In the genomic region with DNA sequence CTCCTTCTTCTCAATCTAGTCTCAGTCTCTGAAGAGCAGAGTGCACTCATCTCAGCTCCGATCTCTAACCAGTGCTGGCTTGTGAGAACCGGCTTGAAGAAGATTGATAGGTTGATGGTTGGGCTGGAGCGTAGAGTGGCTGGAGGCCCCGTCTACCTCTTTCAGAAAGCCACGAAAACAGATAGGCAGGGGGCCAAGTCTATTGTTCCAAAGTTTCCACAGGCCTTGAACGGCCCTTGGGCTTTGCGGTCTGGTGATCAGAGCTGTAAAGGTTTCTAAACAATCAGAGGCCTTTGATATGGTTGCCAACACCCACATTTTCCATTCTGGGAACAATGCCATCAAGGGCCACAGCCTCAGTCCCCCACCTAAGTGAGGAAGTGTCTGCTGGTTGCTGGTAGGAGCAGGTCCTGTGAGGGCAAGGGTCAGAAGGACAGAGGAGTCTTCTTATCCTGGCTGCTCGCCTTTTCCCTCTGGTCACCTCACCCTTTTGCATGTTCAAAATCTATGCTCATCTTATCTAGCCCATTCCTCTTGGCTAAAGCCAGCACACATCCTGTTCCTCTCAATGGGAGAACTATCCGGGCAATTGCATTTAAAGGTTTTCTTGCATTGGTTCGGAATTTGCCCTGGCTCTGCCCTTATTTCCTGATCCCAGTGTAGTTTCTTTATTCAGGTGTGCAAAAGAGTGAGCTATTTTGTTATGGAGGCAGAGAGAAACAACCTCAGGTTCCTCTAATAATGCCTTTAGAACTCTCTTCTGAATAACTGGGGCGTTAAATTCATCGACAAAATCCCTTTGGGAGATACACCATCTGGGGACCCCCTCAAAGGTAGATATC, we compare ENCODE assay signal across 1 cellular context.
A peak's percentile ranks its signal among the peaks of the same experiment; 100 is the strongest.
TF ChIP-seq lines count a peak whose summit lies in the region.

No MANE protein-coding gene starts in this region.

TF ChIP-seq in K562, 482 proteins besides CTCF, POLR2A, EP300 and RAD21 (continued from another document and continues in another):
- TF ChIP-seq, protein P1, sequence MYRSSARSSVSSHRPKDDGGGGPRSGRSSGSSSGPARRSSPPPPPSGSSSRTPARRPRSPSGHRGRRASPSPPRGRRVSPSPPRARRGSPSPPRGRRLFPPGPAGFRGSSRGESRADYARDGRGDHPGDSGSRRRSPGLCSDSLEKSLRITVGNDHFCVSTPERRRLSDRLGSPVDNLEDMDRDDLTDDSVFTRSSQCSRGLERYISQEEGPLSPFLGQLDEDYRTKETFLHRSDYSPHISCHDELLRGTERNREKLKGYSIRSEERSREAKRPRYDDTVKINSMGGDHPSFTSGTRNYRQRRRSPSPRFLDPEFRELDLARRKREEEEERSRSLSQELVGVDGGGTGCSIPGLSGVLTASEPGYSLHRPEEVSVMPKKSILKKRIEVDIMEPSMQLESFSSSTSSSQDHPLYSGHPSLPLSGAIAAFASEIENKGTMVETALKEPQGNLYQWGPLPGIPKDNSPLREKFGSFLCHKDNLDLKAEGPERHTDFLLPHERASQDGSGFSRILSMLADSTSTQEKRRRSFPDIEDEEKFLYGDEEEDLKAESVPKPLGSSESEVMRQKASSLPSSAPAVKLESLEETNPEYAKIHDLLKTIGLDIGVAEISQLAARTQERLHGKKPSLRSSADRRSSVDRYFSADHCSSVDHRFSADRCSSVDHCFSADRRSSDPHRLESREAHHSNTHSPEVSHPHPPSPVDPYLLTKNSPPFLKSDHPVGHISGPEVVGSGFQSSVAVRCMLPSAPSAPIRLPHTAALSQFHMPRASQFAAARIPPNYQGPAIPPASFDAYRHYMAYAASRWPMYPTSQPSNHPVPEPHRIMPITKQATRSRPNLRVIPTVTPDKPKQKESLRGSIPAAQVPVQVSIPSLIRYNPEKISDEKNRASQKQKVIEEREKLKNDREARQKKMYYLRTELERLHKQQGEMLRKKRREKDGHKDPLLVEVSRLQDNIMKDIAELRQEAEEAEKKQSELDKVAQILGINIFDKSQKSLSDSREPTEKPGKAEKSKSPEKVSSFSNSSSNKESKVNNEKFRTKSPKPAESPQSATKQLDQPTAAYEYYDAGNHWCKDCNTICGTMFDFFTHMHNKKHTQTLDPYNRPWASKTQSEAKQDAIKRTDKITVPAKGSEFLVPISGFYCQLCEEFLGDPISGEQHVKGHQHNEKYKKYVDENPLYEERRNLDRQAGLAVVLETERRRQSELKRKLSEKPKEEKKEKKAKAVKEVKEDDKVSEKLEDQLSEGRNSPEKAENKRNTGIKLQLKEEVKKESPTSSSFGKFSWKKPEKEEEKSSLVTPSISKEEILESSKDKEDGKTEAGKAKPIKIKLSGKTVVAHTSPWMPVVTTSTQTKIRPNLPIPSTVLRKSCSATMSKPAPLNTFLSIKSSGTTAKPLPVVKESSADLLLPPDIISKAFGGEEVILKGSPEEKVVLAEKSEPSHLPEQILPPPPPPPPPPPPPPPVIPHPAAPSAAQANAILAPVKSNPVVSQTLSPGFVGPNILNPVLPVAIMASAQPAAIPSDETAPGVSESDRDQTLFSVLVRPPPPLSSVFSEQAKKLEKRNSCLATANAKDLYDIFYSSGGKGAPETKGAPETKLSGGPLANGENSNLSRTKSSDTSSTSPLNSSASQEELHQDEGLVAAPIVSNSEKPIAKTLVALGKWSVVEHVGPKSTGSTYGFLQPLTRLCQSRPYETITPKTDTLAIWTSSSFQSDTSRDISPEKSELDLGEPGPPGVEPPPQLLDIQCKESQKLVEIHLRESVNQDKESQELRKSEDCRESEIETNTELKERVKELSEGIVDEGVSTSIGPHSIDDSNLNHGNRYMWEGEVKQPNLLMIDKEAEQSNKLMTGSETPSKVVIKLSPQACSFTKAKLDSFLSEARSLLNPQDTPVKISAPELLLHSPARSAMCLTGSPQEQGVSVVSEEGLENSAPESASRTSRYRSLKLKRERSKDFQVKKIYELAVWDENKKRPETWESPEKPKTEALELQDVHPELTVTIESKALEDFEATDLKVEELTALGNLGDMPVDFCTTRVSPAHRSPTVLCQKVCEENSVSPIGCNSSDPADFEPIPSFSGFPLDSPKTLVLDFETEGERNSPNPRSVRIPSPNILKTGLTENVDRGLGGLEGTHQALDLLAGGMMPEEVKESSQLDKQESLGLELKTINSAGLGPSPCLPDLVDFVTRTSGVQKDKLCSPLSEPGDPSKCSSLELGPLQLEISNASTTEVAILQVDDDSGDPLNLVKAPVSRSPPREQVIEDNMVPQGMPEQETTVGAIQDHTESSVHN (IDR thresholded peaks at IDR 0.05; ENCODE audit: borderline replicate concordance in 1 of 2, low read depth in 1 of 2): no peak; a peak in 1 of 4 replicates
- TF ChIP-seq RBM34 (IDR thresholded peaks at IDR 0.05; ENCODE audit: borderline replicate concordance, insufficient read depth, low read length) (no peak), TAF15 (IDR thresholded peaks at IDR 0.05; ENCODE audit: low read depth, low read length) (no peak), CC2D1A (IDR thresholded peaks at IDR 0.05) (no peak; the same call in 1 of the 2 replicates), ZFP1 (CRISPR knock-in tag; IDR thresholded peaks at IDR 0.05) (no peak), IRF2 (CRISPR knock-in tag; IDR thresholded peaks at IDR 0.05) (no peak), HDGF (IDR thresholded peaks at IDR 0.05) (no peak), NR3C1 (CRISPR knock-in tag; IDR thresholded peaks at IDR 0.05) (no peak), BACH1 (tag; IDR thresholded peaks at IDR 0.05) (peak; percentile 37), ELF2 (CRISPR knock-in tag; IDR thresholded peaks at IDR 0.05) (no peak), ZNF347 (CRISPR knock-in tag; IDR thresholded peaks at IDR 0.05; ENCODE audit: low read depth) (no peak), BRD9 (IDR thresholded peaks at IDR 0.05; ENCODE audit: low read depth, partially characterized antibody) (no peak), CCAR2 (IDR thresholded peaks at IDR 0.05; ENCODE audit: low read depth, low read length) (no peak), ZNF232 (CRISPR knock-in tag; IDR thresholded peaks at IDR 0.05) (no peak), CXXC5 (CRISPR knock-in tag; IDR thresholded peaks at IDR 0.05) (peak; percentile 97), SMARCA4 (IDR thresholded peaks at IDR 0.05) (peak; percentile 81), ZNF282 (CRISPR knock-in tag; IDR thresholded peaks at IDR 0.05) (no peak), ZFX (CRISPR knock-in tag; IDR thresholded peaks at IDR 0.05) (peak; percentile 78), MTA3 (IDR thresholded peaks at IDR 0.05; ENCODE audit: borderline replicate concordance) (peak; percentile 83; the same call in 1 of the 2 replicates), ZNF76 (CRISPR knock-in tag; IDR thresholded peaks at IDR 0.05; ENCODE audit: borderline replicate concordance) (no peak), NFXL1 (CRISPR knock-in tag; IDR thresholded peaks at IDR 0.05) (no peak), CBX2 (IDR thresholded peaks at IDR 0.05; ENCODE audit: insufficient read depth, low read length, poor library complexity, severe bottlenecking) (no peak), ZFP36 (IDR thresholded peaks at IDR 0.05; ENCODE audit: low read depth, low read length, partially characterized antibody) (peak; percentile 65), MEF2A (IDR thresholded peaks at IDR 0.05; ENCODE audit: control insufficient read depth, low read depth, low read length) (no peak), PRMT5 (CRISPR knock-in tag; IDR thresholded peaks at IDR 0.05) (no peak)
- TF ChIP-seq, protein P2, sequence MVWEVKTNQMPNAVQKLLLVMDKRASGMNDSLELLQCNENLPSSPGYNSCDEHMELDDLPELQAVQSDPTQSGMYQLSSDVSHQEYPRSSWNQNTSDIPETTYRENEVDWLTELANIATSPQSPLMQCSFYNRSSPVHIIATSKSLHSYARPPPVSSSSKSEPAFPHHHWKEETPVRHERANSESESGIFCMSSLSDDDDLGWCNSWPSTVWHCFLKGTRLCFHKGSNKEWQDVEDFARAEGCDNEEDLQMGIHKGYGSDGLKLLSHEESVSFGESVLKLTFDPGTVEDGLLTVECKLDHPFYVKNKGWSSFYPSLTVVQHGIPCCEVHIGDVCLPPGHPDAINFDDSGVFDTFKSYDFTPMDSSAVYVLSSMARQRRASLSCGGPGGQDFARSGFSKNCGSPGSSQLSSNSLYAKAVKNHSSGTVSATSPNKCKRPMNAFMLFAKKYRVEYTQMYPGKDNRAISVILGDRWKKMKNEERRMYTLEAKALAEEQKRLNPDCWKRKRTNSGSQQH (CRISPR knock-in tag; IDR thresholded peaks at IDR 0.05): no peak
- TF ChIP-seq, protein P3, sequence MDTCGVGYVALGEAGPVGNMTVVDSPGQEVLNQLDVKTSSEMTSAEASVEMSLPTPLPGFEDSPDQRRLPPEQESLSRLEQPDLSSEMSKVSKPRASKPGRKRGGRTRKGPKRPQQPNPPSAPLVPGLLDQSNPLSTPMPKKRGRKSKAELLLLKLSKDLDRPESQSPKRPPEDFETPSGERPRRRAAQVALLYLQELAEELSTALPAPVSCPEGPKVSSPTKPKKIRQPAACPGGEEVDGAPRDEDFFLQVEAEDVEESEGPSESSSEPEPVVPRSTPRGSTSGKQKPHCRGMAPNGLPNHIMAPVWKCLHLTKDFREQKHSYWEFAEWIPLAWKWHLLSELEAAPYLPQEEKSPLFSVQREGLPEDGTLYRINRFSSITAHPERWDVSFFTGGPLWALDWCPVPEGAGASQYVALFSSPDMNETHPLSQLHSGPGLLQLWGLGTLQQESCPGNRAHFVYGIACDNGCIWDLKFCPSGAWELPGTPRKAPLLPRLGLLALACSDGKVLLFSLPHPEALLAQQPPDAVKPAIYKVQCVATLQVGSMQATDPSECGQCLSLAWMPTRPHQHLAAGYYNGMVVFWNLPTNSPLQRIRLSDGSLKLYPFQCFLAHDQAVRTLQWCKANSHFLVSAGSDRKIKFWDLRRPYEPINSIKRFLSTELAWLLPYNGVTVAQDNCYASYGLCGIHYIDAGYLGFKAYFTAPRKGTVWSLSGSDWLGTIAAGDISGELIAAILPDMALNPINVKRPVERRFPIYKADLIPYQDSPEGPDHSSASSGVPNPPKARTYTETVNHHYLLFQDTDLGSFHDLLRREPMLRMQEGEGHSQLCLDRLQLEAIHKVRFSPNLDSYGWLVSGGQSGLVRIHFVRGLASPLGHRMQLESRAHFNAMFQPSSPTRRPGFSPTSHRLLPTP (IDR thresholded peaks at IDR 0.05; ENCODE audit: borderline replicate concordance, extremely low read depth, insufficient read length): no peak
- TF ChIP-seq, protein P4, sequence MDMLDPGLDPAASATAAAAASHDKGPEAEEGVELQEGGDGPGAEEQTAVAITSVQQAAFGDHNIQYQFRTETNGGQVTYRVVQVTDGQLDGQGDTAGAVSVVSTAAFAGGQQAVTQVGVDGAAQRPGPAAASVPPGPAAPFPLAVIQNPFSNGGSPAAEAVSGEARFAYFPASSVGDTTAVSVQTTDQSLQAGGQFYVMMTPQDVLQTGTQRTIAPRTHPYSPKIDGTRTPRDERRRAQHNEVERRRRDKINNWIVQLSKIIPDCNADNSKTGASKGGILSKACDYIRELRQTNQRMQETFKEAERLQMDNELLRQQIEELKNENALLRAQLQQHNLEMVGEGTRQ (CRISPR knock-in tag; IDR thresholded peaks at IDR 0.05): no peak
- TF ChIP-seq, protein P5, sequence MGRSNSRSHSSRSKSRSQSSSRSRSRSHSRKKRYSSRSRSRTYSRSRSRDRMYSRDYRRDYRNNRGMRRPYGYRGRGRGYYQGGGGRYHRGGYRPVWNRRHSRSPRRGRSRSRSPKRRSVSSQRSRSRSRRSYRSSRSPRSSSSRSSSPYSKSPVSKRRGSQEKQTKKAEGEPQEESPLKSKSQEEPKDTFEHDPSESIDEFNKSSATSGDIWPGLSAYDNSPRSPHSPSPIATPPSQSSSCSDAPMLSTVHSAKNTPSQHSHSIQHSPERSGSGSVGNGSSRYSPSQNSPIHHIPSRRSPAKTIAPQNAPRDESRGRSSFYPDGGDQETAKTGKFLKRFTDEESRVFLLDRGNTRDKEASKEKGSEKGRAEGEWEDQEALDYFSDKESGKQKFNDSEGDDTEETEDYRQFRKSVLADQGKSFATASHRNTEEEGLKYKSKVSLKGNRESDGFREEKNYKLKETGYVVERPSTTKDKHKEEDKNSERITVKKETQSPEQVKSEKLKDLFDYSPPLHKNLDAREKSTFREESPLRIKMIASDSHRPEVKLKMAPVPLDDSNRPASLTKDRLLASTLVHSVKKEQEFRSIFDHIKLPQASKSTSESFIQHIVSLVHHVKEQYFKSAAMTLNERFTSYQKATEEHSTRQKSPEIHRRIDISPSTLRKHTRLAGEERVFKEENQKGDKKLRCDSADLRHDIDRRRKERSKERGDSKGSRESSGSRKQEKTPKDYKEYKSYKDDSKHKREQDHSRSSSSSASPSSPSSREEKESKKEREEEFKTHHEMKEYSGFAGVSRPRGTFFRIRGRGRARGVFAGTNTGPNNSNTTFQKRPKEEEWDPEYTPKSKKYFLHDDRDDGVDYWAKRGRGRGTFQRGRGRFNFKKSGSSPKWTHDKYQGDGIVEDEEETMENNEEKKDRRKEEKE (IDR thresholded peaks at IDR 0.05; ENCODE audit: borderline replicate concordance in 1 of 2, control insufficient read depth in 1 of 2, low read depth in 2 of 2, low read length in 1 of 2): no peak
- TF ChIP-seq, protein P6, sequence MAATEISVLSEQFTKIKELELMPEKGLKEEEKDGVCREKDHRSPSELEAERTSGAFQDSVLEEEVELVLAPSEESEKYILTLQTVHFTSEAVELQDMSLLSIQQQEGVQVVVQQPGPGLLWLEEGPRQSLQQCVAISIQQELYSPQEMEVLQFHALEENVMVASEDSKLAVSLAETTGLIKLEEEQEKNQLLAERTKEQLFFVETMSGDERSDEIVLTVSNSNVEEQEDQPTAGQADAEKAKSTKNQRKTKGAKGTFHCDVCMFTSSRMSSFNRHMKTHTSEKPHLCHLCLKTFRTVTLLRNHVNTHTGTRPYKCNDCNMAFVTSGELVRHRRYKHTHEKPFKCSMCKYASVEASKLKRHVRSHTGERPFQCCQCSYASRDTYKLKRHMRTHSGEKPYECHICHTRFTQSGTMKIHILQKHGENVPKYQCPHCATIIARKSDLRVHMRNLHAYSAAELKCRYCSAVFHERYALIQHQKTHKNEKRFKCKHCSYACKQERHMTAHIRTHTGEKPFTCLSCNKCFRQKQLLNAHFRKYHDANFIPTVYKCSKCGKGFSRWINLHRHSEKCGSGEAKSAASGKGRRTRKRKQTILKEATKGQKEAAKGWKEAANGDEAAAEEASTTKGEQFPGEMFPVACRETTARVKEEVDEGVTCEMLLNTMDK (IDR thresholded peaks at IDR 0.05; ENCODE audit: borderline replicate concordance, insufficient read depth, low read depth, low read length, poor library complexity, severe bottlenecking): no peak
- TF ChIP-seq, protein P7, sequence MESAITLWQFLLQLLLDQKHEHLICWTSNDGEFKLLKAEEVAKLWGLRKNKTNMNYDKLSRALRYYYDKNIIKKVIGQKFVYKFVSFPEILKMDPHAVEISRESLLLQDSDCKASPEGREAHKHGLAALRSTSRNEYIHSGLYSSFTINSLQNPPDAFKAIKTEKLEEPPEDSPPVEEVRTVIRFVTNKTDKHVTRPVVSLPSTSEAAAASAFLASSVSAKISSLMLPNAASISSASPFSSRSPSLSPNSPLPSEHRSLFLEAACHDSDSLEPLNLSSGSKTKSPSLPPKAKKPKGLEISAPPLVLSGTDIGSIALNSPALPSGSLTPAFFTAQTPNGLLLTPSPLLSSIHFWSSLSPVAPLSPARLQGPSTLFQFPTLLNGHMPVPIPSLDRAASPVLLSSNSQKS (CRISPR knock-in tag; IDR thresholded peaks at IDR 0.05): no peak
- TF ChIP-seq, protein P8, sequence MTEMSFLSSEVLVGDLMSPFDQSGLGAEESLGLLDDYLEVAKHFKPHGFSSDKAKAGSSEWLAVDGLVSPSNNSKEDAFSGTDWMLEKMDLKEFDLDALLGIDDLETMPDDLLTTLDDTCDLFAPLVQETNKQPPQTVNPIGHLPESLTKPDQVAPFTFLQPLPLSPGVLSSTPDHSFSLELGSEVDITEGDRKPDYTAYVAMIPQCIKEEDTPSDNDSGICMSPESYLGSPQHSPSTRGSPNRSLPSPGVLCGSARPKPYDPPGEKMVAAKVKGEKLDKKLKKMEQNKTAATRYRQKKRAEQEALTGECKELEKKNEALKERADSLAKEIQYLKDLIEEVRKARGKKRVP (CRISPR knock-in tag; IDR thresholded peaks at IDR 0.05): 0 out of 2 replicates have a peak, but pooled peaks have one; percentile 32
